ENCODE assay signal across 17 cellular contexts in genomic region chr10:88122145-88122544, GRCh38.
DNase-seq lines count a peak whose midpoint lies in the region; ATAC-seq and TF ChIP-seq lines count a peak whose summit lies in the region.
"Had no signal": no experiment of that assay in that cellular context is flagged by ENCODE, and none has a peak within 500 bp of the region (broad histone marks: within the 10 kb centered on the region; RNA-seq: fewer than 3 reads in every experiment).

No MANE protein-coding gene starts in this region.

- TF ChIP-seq POLR2A in Peyer's patch (IDR thresholded peaks at IDR 0.05), result no peak

- H2BK120ac ChIP-seq in mesendoderm (ENCODE audit: low read depth, low read length), result no peak overlapping the region

- H2BK15ac ChIP-seq in mesendoderm (replicated peaks; ENCODE audit: low read depth), result no peak overlapping the region

- no peaks in the 10 kb centered on the region for H3K79me1 ChIP-seq in mesendoderm (ENCODE audit: low read length)

- no peaks in the 10 kb centered on the region for H3K4me1 ChIP-seq in mesendoderm (ENCODE audit: control insufficient read depth, low read depth, low read length)
- peaks cover 0 to 4% (median under 1%) of the 10 kb centered on the region in 4 donors for H3K4me1 ChIP-seq in Peyer's patch

- H3K27ac ChIP-seq in KOPT-K1 (ENCODE audit: low read depth, low read length, poor library complexity, severe bottlenecking) (peak overlapping the region; percentile 4), mesendoderm (ENCODE audit: low read depth, low read length) (no peak overlapping the region), Peyer's patch (no peak overlapping the region)
- H3K27ac ChIP-seq: GM23248, HL-60 had no signal

- no peak overlapping the region for H3K4ac ChIP-seq in mesendoderm (ENCODE audit: low read depth, low read length)

- H3K9ac ChIP-seq in mesendoderm (ENCODE audit: low read length), result no peak overlapping the region
- H3K9ac ChIP-seq: GM23248 had no signal

- no peak overlapping the region for H3K4me2 ChIP-seq in mesendoderm (ENCODE audit: low read length)

- ATAC-seq in T-helper 17 cell (no peak), T-cell (replicated peaks in 1 of 4) (no peak)

- no peak overlapping the region for H3K27ac Mint-ChIP-seq in activated CD4-positive, alpha-beta T cell treated with anti-CD3 and anti-CD28 coated beads, Interleukin-2, amount 10 ng/mL, durations not matched to agents 24 days and 14 days
- H3K27ac Mint-ChIP-seq in T-helper 17 cell, result peak overlapping the region; percentile 57
- no peak overlapping the region for H3K27ac Mint-ChIP-seq in T-cell
- H3K27ac Mint-ChIP-seq in nephron progenitor cell, result no peak overlapping the region
- H3K27ac Mint-ChIP-seq: CD4-positive, CD25-positive, alpha-beta regulatory T cell; CD8-positive, alpha-beta memory T cell had no signal

- peaks cover 19% of the 10 kb centered on the region for H3K27me3 Mint-ChIP-seq in activated CD4-positive, alpha-beta T cell treated with anti-CD3 and anti-CD28 coated beads, Interleukin-2, amount 10 ng/mL, durations not matched to agents 24 days and 14 days
- no peaks in the 10 kb centered on the region for H3K27me3 Mint-ChIP-seq in T-helper 17 cell
- H3K27me3 Mint-ChIP-seq in T-cell, result no peaks in the 10 kb centered on the region
- peaks cover 14% of the 10 kb centered on the region for H3K27me3 Mint-ChIP-seq in nephron progenitor cell (ENCODE audit: low read depth, poor library complexity)
- H3K27me3 Mint-ChIP-seq: CD4-positive, CD25-positive, alpha-beta regulatory T cell; CD8-positive, alpha-beta memory T cell had no signal

- H4K8ac ChIP-seq in mesendoderm (ENCODE audit: low read depth, low read length), result no peak overlapping the region

- H3K56ac ChIP-seq in mesendoderm (ENCODE audit: low read length), result no peak overlapping the region

- H3K4me1 Mint-ChIP-seq in activated CD4-positive, alpha-beta T cell treated with anti-CD3 and anti-CD28 coated beads, Interleukin-2, amount 10 ng/mL, durations not matched to agents 24 days and 14 days, result peaks cover 11% of the 10 kb centered on the region
- H3K4me1 Mint-ChIP-seq in T-helper 17 cell, result peaks cover 11% of the 10 kb centered on the region
- H3K4me1 Mint-ChIP-seq in T-cell, result peaks cover 7 to 16% (median 15%) of the 10 kb centered on the region in 3 donors
- peaks cover 10% of the 10 kb centered on the region for H3K4me1 Mint-ChIP-seq in nephron progenitor cell

- TF ChIP-seq CTCF in nephron progenitor cell (IDR thresholded peaks at IDR 0.05) (no peak), Peyer's patch (IDR thresholded peaks at IDR 0.05) (no peak)

- H3K27me3 ChIP-seq in mesendoderm (ENCODE audit: insufficient read depth, low read length, poor library complexity), result no peaks in the 10 kb centered on the region
- no peaks in the 10 kb centered on the region for H3K27me3 ChIP-seq in Peyer's patch

- no peak overlapping the region for H3K18ac ChIP-seq in mesendoderm (ENCODE audit: low read length)

- H2BK5ac ChIP-seq in mesendoderm (ENCODE audit: low read length), result no peak overlapping the region

- no peak overlapping the region for H2AK5ac ChIP-seq in mesendoderm (ENCODE audit: low read length)

- H4K5ac ChIP-seq in mesendoderm (ENCODE audit: low read length), result no peak overlapping the region

- no peaks in the 10 kb centered on the region for H3K36me3 ChIP-seq in KOPT-K1 (ENCODE audit: insufficient read depth, low read length)
- H3K36me3 ChIP-seq in mesendoderm (ENCODE audit: control insufficient read depth, insufficient read depth, low read length), result no peaks in the 10 kb centered on the region
- H3K36me3 ChIP-seq in Peyer's patch, result no peaks in the 10 kb centered on the region

- DNase-seq in activated CD4-positive, alpha-beta T cell treated with anti-CD3 and anti-CD28 coated beads, Interleukin-2, amount 10 ng/mL, durations not matched to agents 24 days and 14 days, result peak; percentile 49
- DNase-seq in activated CD4-positive, alpha-beta T cell treated with anti-CD3 and anti-CD28 coated beads for 4 hours, result no peak
- DNase-seq in T-helper 17 cell (no peak), mesendoderm (peak; percentile 90), T-cell (no peak), nephron progenitor cell (no peak), Peyer's patch (no peak)
- DNase-seq: 8988T; C1 segment of cervical spinal cord; CD4-positive, CD25-positive, alpha-beta regulatory T cell; CD8-positive, alpha-beta memory T cell; COR-L47; GDM1; GM23248; HCEC 1CT had no signal

- no CpG with 5 or more reads among the region's 7 CpGs for WGBS in mesendoderm (ENCODE audit: extremely low coverage, insufficient coverage, low lambda C conversion rate)

- CTCF ChIA-PET in T-cell (lab: Charles Lee), result no interaction called here

- no peak overlapping the region for H3K23ac ChIP-seq in mesendoderm (ENCODE audit: low read length)

- intact Hi-C loops in activated CD4-positive, alpha-beta T cell treated with anti-CD3 and anti-CD28 coated beads, Interleukin-2, amount 10 ng/mL, durations not matched to agents 24 days and 14 days (cut with micrococcal nuclease), result no loop called here

- no peak overlapping the region for H3K4me3 ChIP-seq in mesendoderm (ENCODE audit: low read length)
- no peak overlapping the region for H3K4me3 ChIP-seq in Peyer's patch
- H3K4me3 ChIP-seq: GM23248 had no signal

- H3K9me3 Mint-ChIP-seq in activated CD4-positive, alpha-beta T cell treated with anti-CD3 and anti-CD28 coated beads, Interleukin-2, amount 10 ng/mL, durations not matched to agents 24 days and 14 days, result peaks cover 12% of the 10 kb centered on the region
- H3K9me3 Mint-ChIP-seq in T-cell (no peaks in the 10 kb centered on the region), nephron progenitor cell (no peaks in the 10 kb centered on the region)
- H3K9me3 Mint-ChIP-seq: CD8-positive, alpha-beta memory T cell had no signal

- no peaks in the 10 kb centered on the region for H3K79me2 ChIP-seq in mesendoderm (ENCODE audit: control insufficient read depth, insufficient read depth, low read length)

- H3K36me3 Mint-ChIP-seq in activated CD4-positive, alpha-beta T cell treated with anti-CD3 and anti-CD28 coated beads, Interleukin-2, amount 10 ng/mL, durations not matched to agents 24 days and 14 days (ENCODE audit: low read depth), result no peaks in the 10 kb centered on the region
- H3K36me3 Mint-ChIP-seq in T-helper 17 cell (ENCODE audit: low read depth) (no peaks in the 10 kb centered on the region), T-cell (no peaks in the 10 kb centered on the region), nephron progenitor cell (ENCODE audit: low read depth) (no peaks in the 10 kb centered on the region)
- H3K36me3 Mint-ChIP-seq: CD4-positive, CD25-positive, alpha-beta regulatory T cell had no signal

- POLR2A ChIA-PET in T-cell (lab: Charles Lee), result interaction anchor here in 1 of 2 donors (0.6 kb wide), 1 partner anchor 317 kb away, joined by 4 read pairs; no protein-coding TSS in a partner anchor

- H3K9me3 ChIP-seq in KOPT-K1 (ENCODE audit: insufficient read depth, low read length, poor library complexity, severe bottlenecking) (no peaks in the 10 kb centered on the region), T-helper 17 cell (ENCODE audit: control insufficient read depth, low read length, poor library complexity, severe bottlenecking) (no peaks in the 10 kb centered on the region), Peyer's patch (no peaks in the 10 kb centered on the region)

- no peak overlapping the region for H3K4me3 Mint-ChIP-seq in activated CD4-positive, alpha-beta T cell treated with anti-CD3 and anti-CD28 coated beads, Interleukin-2, amount 10 ng/mL, durations not matched to agents 24 days and 14 days
- no peak overlapping the region for H3K4me3 Mint-ChIP-seq in T-helper 17 cell
- no peak overlapping the region for H3K4me3 Mint-ChIP-seq in T-cell
- no peak overlapping the region for H3K4me3 Mint-ChIP-seq in nephron progenitor cell
- H3K4me3 Mint-ChIP-seq: CD4-positive, CD25-positive, alpha-beta regulatory T cell; CD8-positive, alpha-beta memory T cell had no signal

Comparison
In these comparisons a context has a peak if more than half of its experiments do, and no peak if none do; other contexts are left out.
1. DNase-seq: peak in activated CD4-positive, alpha-beta T cell treated with anti-CD3 and anti-CD28 coated beads, Interleukin-2, amount 10 ng/mL, durations not matched to agents 24 days and 14 days (single experiment) and mesendoderm (single experiment); none in activated CD4-positive, alpha-beta T cell treated with anti-CD3 and anti-CD28 coated beads for 4 hours (0 of 2), T-helper 17 cell (0 of 3), T-cell (0 of 34), nephron progenitor cell (single experiment) and Peyer's patch (0 of 3).